In the genomic region with DNA sequence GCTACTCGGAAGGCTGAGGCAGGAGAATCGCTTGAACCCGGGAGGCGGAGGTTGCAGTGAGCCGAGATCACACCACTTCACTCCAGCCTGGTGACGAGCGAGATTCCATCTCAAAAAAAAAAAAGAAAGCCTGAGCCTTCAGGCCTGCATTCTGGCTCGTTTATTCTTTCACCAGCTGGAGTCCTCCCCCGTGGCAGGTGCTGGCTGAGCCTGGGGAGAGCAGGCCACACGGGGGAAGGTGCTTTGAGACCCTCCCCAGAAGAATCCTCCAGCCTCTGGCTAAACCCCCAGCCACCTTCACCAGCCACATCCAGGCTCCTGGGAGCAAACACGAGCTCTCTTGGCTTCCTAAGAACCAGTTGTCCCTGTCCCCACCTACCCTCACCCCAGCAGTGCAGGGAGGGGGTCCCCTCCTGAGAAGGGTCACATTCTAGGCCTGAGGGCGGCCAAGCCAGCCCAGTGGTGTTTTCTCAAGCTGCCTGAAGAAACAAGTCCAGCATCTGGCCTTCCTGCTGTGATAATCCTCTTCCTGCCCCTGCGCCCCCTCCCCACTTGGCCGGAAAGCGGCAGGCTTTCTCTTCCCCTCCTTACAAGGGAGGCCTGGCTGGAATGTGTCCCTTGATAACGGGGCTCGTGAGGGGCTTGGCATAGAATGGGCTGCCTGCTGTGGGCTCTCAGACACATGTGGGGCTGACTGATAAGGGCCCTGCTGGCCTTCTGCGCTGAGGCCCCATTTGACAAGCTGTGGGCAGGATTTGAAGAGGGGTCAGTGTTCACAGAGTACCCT, we compare ENCODE assay signal across 16 cellular contexts. TPM values are rescaled to one million over a fixed set of nuclear protein-coding genes. Genes with fewer than 3 reads are reported as not detected.
DNase-seq lines count a peak whose midpoint lies in the region; ATAC-seq, FAIRE-seq and TF ChIP-seq lines count a peak whose summit lies in the region.
"Had no signal": no experiment of that assay in that cellular context is flagged by ENCODE, and none has a peak within 500 bp of the region (broad histone marks: within the 10 kb centered on the region; RNA-seq: fewer than 3 reads in every experiment).

No MANE protein-coding gene starts in this region.

- BruUV-seq in K562 (replicated peaks; lab: Mats Ljungman, UMichigan): TSS peak; percentile 67

- H3K4me1 ChIP-seq in K562 (replicated peaks in 1 of 2; ENCODE audit: control insufficient read depth in 2 of 2, insufficient read depth in 2 of 2, low read length in 2 of 2) (peaks cover 27 to 67% of the 10 kb centered on the region in 2 experiments; a peak in 4 of 5 replicates), sigmoid colon (peaks cover 0 to 5% (median 0%) of the 10 kb centered on the region in 4 donors), esophagus squamous epithelium (peaks cover 0 to 6% (median 0%) of the 10 kb centered on the region in 3 donors)
- H3K4me1 ChIP-seq: suprapubic skin had no signal

- intact Hi-C loops in K562 (cut with micrococcal nuclease): loop anchor here (1.0 to 10.0 kb wide), 2 partner anchors 53 to 206 kb away; partner anchors contain the start of gene NUP214
- intact Hi-C loops in sigmoid colon (cut with DNase I): no loop called here
- intact Hi-C loops in esophagus squamous epithelium (cut with DNase I): no loop called here

- TF ChIP-seq EP300 in K562 (IDR thresholded peaks at IDR 0.05; ENCODE audit: low read length): peak; percentile 96
- no peak for TF ChIP-seq EP300 in sigmoid colon (IDR thresholded peaks at IDR 0.05)

- H3K9me3 ChIP-seq in K562 (replicated peaks; ENCODE audit: control insufficient read depth, insufficient read depth, low read depth, low read length): no peaks in the 10 kb centered on the region
- H3K9me3 ChIP-seq in iPS-18c (ENCODE audit: control insufficient read depth, insufficient read depth, low read length): no peaks in the 10 kb centered on the region
- no peaks in the 10 kb centered on the region for H3K9me3 ChIP-seq in sigmoid colon
- no peaks in the 10 kb centered on the region for H3K9me3 ChIP-seq in esophagus squamous epithelium
- H3K9me3 ChIP-seq: gastrocnemius medialis, suprapubic skin had no signal

- WGBS in K562 (ENCODE audit: insufficient coverage, low coverage, missing lambda C conversion rate): 6% methylated on average over 17 of the region's 18 CpGs
- 71 to 75% methylated on average over 18 of the region's 18 CpGs for WGBS in sigmoid colon, 2 donors
- 40 to 53% methylated on average over 7 to 13 of the region's 18 CpGs for WGBS in esophagus squamous epithelium, 2 donors

- peak; percentile 94 for FAIRE-seq in K562 (lab: Jason Lieb, UNC)
- FAIRE-seq: GM19239 had no signal

- no peaks in the 10 kb centered on the region for H3K27me3 ChIP-seq in K562 (ENCODE audit: control insufficient read depth in 2 of 2, insufficient read depth in 2 of 2, low read length in 2 of 2)
- no peaks in the 10 kb centered on the region for H3K27me3 ChIP-seq in sigmoid colon
- H3K27me3 ChIP-seq in esophagus squamous epithelium: peaks cover 0 to 4% (median 0%) of the 10 kb centered on the region in 4 donors
- H3K27me3 ChIP-seq: dorsolateral prefrontal cortex, gastrocnemius medialis had no signal

- peak overlapping the region; percentile 92 for H2AFZ ChIP-seq in K562 (ENCODE audit: low read depth, low read length)
- H2AFZ ChIP-seq: PC-9 had no signal

- POLR2A ChIA-PET in K562 (lab: Yijun Ruan, JAX): interaction anchor here (0.7 to 1.7 kb wide), 12 partner anchors 10 to 150 kb away, joined by 3 to 6 read pairs (median 3); partner anchors contain the start of gene FAM78A

- TF ChIP-seq POLR2A in K562 (conservative IDR thresholded peaks at IDR 0.05) (peak; percentile 62), sigmoid colon (IDR thresholded peaks at IDR 0.05) (no peak), esophagus squamous epithelium (IDR thresholded peaks at IDR 0.05) (no peak)

- H3K4me3 ChIP-seq in K562: peak overlapping the region; percentile 21; the same call in 1 of the 2 replicates
- peak overlapping the region; percentile 20; the same call in 1 of the 2 replicates for H3K4me3 ChIP-seq in iPS-18c (ENCODE audit: insufficient read depth, low read depth, low read length)
- no peak overlapping the region for H3K4me3 ChIP-seq in sigmoid colon
- no peak overlapping the region for H3K4me3 ChIP-seq in esophagus squamous epithelium
- H3K4me3 ChIP-seq: dorsolateral prefrontal cortex, gastrocnemius medialis, PC-9, suprapubic skin had no signal

- CTCF ChIA-PET in K562 (lab: Yijun Ruan, JAX; ENCODE audit: low intra/inter-chr PET ratio): interaction anchor here (0.7 to 1.2 kb wide), 2 partner anchors 17 to 152 kb away, joined by 4 to 5 read pairs; no protein-coding TSS in a partner anchor

- H3K9me1 ChIP-seq in K562 (ENCODE audit: control insufficient read depth, insufficient read depth, low read length): no peaks in the 10 kb centered on the region

- peak overlapping the region; percentile 74 for H3K4me2 ChIP-seq in K562 (ENCODE audit: insufficient read depth, low read length)
- H3K4me2 ChIP-seq: PC-9 had no signal

- TF ChIP-seq CTCF in K562 (IDR thresholded peaks at IDR 0.05 in 2 of 3, conservative IDR thresholded peaks at IDR 0.05 in 1 of 3; ENCODE audit: insufficient read depth in 2 of 3, low read depth in 1 of 3, low read length in 3 of 3) (no peak), sigmoid colon (IDR thresholded peaks at IDR 0.05) (no peak), esophagus squamous epithelium (IDR thresholded peaks at IDR 0.05) (no peak)

- no peak for TF ChIP-seq RAD21 in K562 (CRISPR knock-in tag; conservative IDR thresholded peaks at IDR 0.05 in 1 of 2, IDR thresholded peaks at IDR 0.05 in 1 of 2)

- H3K27ac ChIP-seq in K562 (ENCODE audit: extremely low read depth, low read depth, low read length) (peak overlapping the region; percentile 87), sigmoid colon (no peak overlapping the region), esophagus squamous epithelium (no peak overlapping the region)
- H3K27ac ChIP-seq: gastrocnemius medialis, PC-9, suprapubic skin had no signal

- H3K9ac ChIP-seq in K562 (ENCODE audit: insufficient read depth in 1 of 2, low read depth in 2 of 2, low read length in 2 of 2): peak overlapping the region; percentile 72 to 90

- no peaks in the 10 kb centered on the region for H4K20me1 ChIP-seq in K562 (replicated peaks; ENCODE audit: control insufficient read depth, insufficient read depth, low read length)

- DNase-seq in NCI-H146 treated with DMSO at 0.1 percent for 48 hours (lab: John Stamatoyannopoulos, UW; ENCODE audit: unreplicated experiment) (peak; percentile 15), K562 (ENCODE audit: extremely low read depth in 1 of 4, low spot score in 3 of 4) (peak; percentile 97 to 99 (median 98)), sigmoid colon (peak; percentile 39), globus pallidus (ENCODE audit: low spot score) (no peak), esophagus squamous epithelium (lab: John Stamatoyannopoulos, UW) (no peak)
- no peak for DNase-seq in activated CD4-positive, alpha-beta T cell treated with anti-CD3 and anti-CD28 coated beads, Interleukin-2, amount 50 U/mL, for 1 hour
- DNase-seq: activated naive CD8-positive, alpha-beta T cell treated with anti-CD3 and anti-CD28 coated beads, Interleukin-2, amount 50 U/mL, for 24 hours; Calu3; gastrocnemius medialis; NCI-H2081; PC-9 had no signal

- H3K36me3 ChIP-seq in K562 (ENCODE audit: control insufficient read depth, insufficient read depth, low read length) (no peaks in the 10 kb centered on the region), sigmoid colon (no peaks in the 10 kb centered on the region), esophagus squamous epithelium (no peaks in the 10 kb centered on the region)
- H3K36me3 ChIP-seq: gastrocnemius medialis, suprapubic skin had no signal

- ATAC-seq in K562: peak; percentile 90
- ATAC-seq: activated naive CD8-positive, alpha-beta T cell treated with anti-CD3 and anti-CD28 coated beads, Interleukin-2, amount 50 U/mL, for 24 hours; gastrocnemius medialis; HCT116 had no signal

- in situ Hi-C loops in K562 (cut with MboI): loop anchor here (5.0 to 10.0 kb wide), 2 partner anchors 116 to 154 kb away; no protein-coding TSS in a partner anchor

- H3K79me2 ChIP-seq in K562 (ENCODE audit: control insufficient read depth, insufficient read depth, low read length): no peaks in the 10 kb centered on the region

RNA-seq across cellular contexts. Expression of gene PLPP7, which starts 41.5 kb away (rescaled TPM):
- 0.49 TPM in 1 of 2 replicates, not detected in the other for total RNA-seq in K562 (2011; cell fraction: chromatin; rRNA removed; ENCODE audit: low replicate concordance)
- 1.1 and 1.2 TPM in 2 replicates for total RNA-seq in K562 (2011; cell fraction: nucleolus; rRNA removed)
- 0.66 and 0.99 TPM in 2 replicates for total RNA-seq in K562 (2011; cell fraction: nucleoplasm; rRNA removed)
- 0.23 and 0.65 TPM in 2 replicates for total RNA-seq in K562 (2014; rRNA removed)
- not detected in 2 replicates for total RNA-seq in K562 (2014; rRNA removed; fragmentation: Illumina TruSeq; extraction: Trizol)
- total RNA-seq in K562 (2015; rRNA removed; fragmentation: Illumina TruSeq; extraction: Trizol): 0.18 and 0.30 TPM in 2 replicates
- 0.56 and 0.93 TPM in 2 replicates for total RNA-seq in K562 (2021)
- 0.18 and 0.41 TPM in 2 replicates for polyA plus RNA-seq in K562 (2011; rRNA removed)
- 0.48 and 0.50 TPM in 2 replicates for polyA plus RNA-seq in K562 (2011; cell fraction: cytosol; rRNA removed)
- 0.68 and 0.87 TPM in 2 replicates for polyA plus RNA-seq in K562 (2011; cell fraction: nucleus; rRNA removed)
- 0.64 and 1.3 TPM in 2 replicates for polyA plus RNA-seq in K562 (2012)
- polyA plus RNA-seq in K562 (2014; fragmentation: Illumina TruSeq; extraction: Trizol): 0.09 and 0.37 TPM in 2 replicates
- not detected for polyA plus RNA-seq in K562 (2014; fragmentation: Nextera tagmentation; extraction: Ambion mirVana)
- polyA plus RNA-seq in K562 (2014; rRNA removed): 0.86 TPM in 1 of 2 replicates, not detected in the other
- polyA minus RNA-seq in K562 (2011; rRNA and poly(A)+ RNA removed): 0.09 and 0.11 TPM in 2 replicates
- not detected in 2 replicates for polyA minus RNA-seq in K562 (2011; cell fraction: cytosol; rRNA and poly(A)+ RNA removed)
- 0.13 and 1.00 TPM in 2 replicates for polyA minus RNA-seq in K562 (2011; cell fraction: nucleus; rRNA and poly(A)+ RNA removed)
- 10 to 100 TPM; 14.3 to 31.9 (median 16.8) TPM for total RNA-seq in sigmoid colon
- polyA plus RNA-seq in sigmoid colon: 1 to 10 TPM in 2 of 3 donors, under 1 TPM in 1; 0.46 to 1.8 (median 1.5) TPM
- 1 to 10 TPM in 1 of 4 donors, under 1 TPM in 2, not detected in 1; 0.40 to 2.9 (median 0.97) TPM for total RNA-seq in esophagus squamous epithelium
- total RNA-seq: Calu3, PC-9 had no signal

RNA-seq across cellular contexts. Expression of gene FAM78A, which starts 54.7 kb away (rescaled TPM):
- 38.6 and 86.5 TPM in 2 replicates for total RNA-seq in K562 (2011; cell fraction: chromatin; rRNA removed; ENCODE audit: low replicate concordance)
- total RNA-seq in K562 (2011; cell fraction: nucleolus; rRNA removed): 61.2 and 70.5 TPM in 2 replicates
- 59.7 and 74.0 TPM in 2 replicates for total RNA-seq in K562 (2011; cell fraction: nucleoplasm; rRNA removed)
- total RNA-seq in K562 (2014; rRNA removed): 55.5 and 85.8 TPM in 2 replicates
- total RNA-seq in K562 (2014; rRNA removed; fragmentation: Illumina TruSeq; extraction: Trizol): 23.7 and 28.6 TPM in 2 replicates
- 55.6 and 55.9 TPM in 2 replicates for total RNA-seq in K562 (2015; rRNA removed; fragmentation: Illumina TruSeq; extraction: Trizol)
- 103 and 105 TPM in 2 replicates for total RNA-seq in K562 (2021)
- 29.9 and 50.1 TPM in 2 replicates for polyA plus RNA-seq in K562 (2011; rRNA removed)
- polyA plus RNA-seq in K562 (2011; cell fraction: cytosol; rRNA removed): 60.0 and 102 TPM in 2 replicates
- polyA plus RNA-seq in K562 (2011; cell fraction: nucleus; rRNA removed): 43.9 and 60.4 TPM in 2 replicates
- 66.9 and 81.0 TPM in 2 replicates for polyA plus RNA-seq in K562 (2012)
- 65.0 and 68.7 TPM in 2 replicates for polyA plus RNA-seq in K562 (2014; fragmentation: Illumina TruSeq; extraction: Trizol)
- polyA plus RNA-seq in K562 (2014; fragmentation: Nextera tagmentation; extraction: Ambion mirVana): 1 to 10 TPM in 1 of 2 experiments, under 1 TPM in 1; 0.56 to 1.2 TPM
- 55.2 and 59.6 TPM in 2 replicates for polyA plus RNA-seq in K562 (2014; rRNA removed)
- 23.2 and 33.4 TPM in 2 replicates for polyA minus RNA-seq in K562 (2011; rRNA and poly(A)+ RNA removed)
- polyA minus RNA-seq in K562 (2011; cell fraction: cytosol; rRNA and poly(A)+ RNA removed): 57.5 and 69.4 TPM in 2 replicates
- 13.3 and 20.8 TPM in 2 replicates for polyA minus RNA-seq in K562 (2011; cell fraction: nucleus; rRNA and poly(A)+ RNA removed)
- total RNA-seq in sigmoid colon: 1 to 10 TPM; 1.2 to 3.0 (median 2.2) TPM
- polyA plus RNA-seq in sigmoid colon: 10 to 100 TPM in 1 of 3 donors, 1 to 10 TPM in 1, under 1 TPM in 1; 0.60 to 11.9 (median 1.4) TPM
- total RNA-seq in esophagus squamous epithelium: 1 to 10 TPM in 3 of 4 donors, under 1 TPM in 1; 0.61 to 2.9 (median 2.0) TPM
- total RNA-seq: Calu3 had no signal

Comparison
In these comparisons a context has a peak if more than half of its experiments do, and no peak if none do; other contexts are left out.
1. DNase-seq: peak in NCI-H146 treated with DMSO at 0.1 percent for 48 hours (single experiment), K562 (4 of 4) and sigmoid colon (single experiment); none in activated CD4-positive, alpha-beta T cell treated with anti-CD3 and anti-CD28 coated beads, Interleukin-2, amount 50 U/mL, for 1 hour (single experiment), globus pallidus (single experiment) and esophagus squamous epithelium (single experiment).
2. H3K4me3 ChIP-seq: peak in K562 (single experiment) and iPS-18c (single experiment); none in sigmoid colon (0 of 4) and esophagus squamous epithelium (0 of 4).
3. RNA of gene FAM78A, which starts 54.7 kb away (total RNA-seq): 23.7 to 105 TPM in K562; 0.61 to 2.9 TPM in esophagus squamous epithelium and 1.2 to 3.0 TPM in sigmoid colon; every median in the first group is over 4 times any median in the second.